ENCODE assay signal across 8 cellular contexts in genomic region chr10:121669840-121670239, GRCh38.
DNase-seq lines count a peak whose midpoint lies in the region; ATAC-seq, FAIRE-seq and TF ChIP-seq lines count a peak whose summit lies in the region.
"Not testable (repeated sequence)": the region's sequence is repeated elsewhere in the genome, so short reads cannot be mapped to it uniquely, and the experiment has no call there.

No MANE protein-coding gene starts in this region.

- FAIRE-seq in A549 (lab: Jason Lieb, UNC); K562 (lab: Jason Lieb, UNC); HepG2 (lab: Jason Lieb, UNC): not testable (repeated sequence)

- H3K18ac ChIP-seq in IMR-90 (ENCODE audit: low read depth, low read length): not testable (repeated sequence)

- H3K9me3 Mint-ChIP-seq in neural crest cell: not testable (repeated sequence)

- TF ChIP-seq EP300 in A549 (IDR thresholded peaks at IDR 0.05); K562 (IDR thresholded peaks at IDR 0.05; ENCODE audit: low read length); esophagus muscularis mucosa (IDR thresholded peaks at IDR 0.05); HepG2 (IDR thresholded peaks at IDR 0.05; ENCODE audit: low read depth in 2 of 2, low read length in 2 of 2); HepG2 (CRISPR knock-in tag; IDR thresholded peaks at IDR 0.05; ENCODE audit: borderline replicate concordance): not testable (repeated sequence)

- not testable (repeated sequence) for H3K56ac ChIP-seq in IMR-90 (ENCODE audit: extremely low read depth, insufficient read depth, low read length)

- H3K36me3 Mint-ChIP-seq in neural crest cell (ENCODE audit: low read depth): not testable (repeated sequence)

- peak overlapping the region; percentile 44 for H3K27ac Mint-ChIP-seq in neural crest cell (ENCODE audit: unreplicated experiment)

- TF ChIP-seq POLR2A in A549 (IDR thresholded peaks at IDR 0.05; ENCODE audit: low read length); IMR-90 (IDR thresholded peaks at IDR 0.05; ENCODE audit: low read depth, low read length); K562 (conservative IDR thresholded peaks at IDR 0.05); esophagus muscularis mucosa (IDR thresholded peaks at IDR 0.05; ENCODE audit: low read depth); HepG2 (IDR thresholded peaks at IDR 0.05; ENCODE audit: insufficient read depth in 1 of 2, low read depth in 2 of 2, low read length in 2 of 2): not testable (repeated sequence)

- not testable (repeated sequence) for TF ChIP-seq RAD21 in A549 (conservative IDR thresholded peaks at IDR 0.05 in 1 of 2, IDR thresholded peaks at IDR 0.05 in 1 of 2); IMR-90 (IDR thresholded peaks at IDR 0.05; ENCODE audit: low read length); K562 (CRISPR knock-in tag; conservative IDR thresholded peaks at IDR 0.05 in 1 of 2, IDR thresholded peaks at IDR 0.05 in 1 of 2); HepG2 (CRISPR knock-in tag; IDR thresholded peaks at IDR 0.05)

- H4K5ac ChIP-seq in IMR-90 (ENCODE audit: low read depth, low read length): not testable (repeated sequence)

- not testable (repeated sequence) for DNase-seq in A549 (ENCODE audit: low read depth in 1 of 2, low spot score in 1 of 2); IMR-90; K562 (ENCODE audit: extremely low read depth in 1 of 4, low spot score in 3 of 4); esophagus muscularis mucosa (ENCODE audit: extremely low spot score); HepG2 (ENCODE audit: low spot score); neural crest cell (ENCODE audit: low read depth, low spot score)

- not testable (repeated sequence) for H3K14ac ChIP-seq in IMR-90 (replicated peaks; ENCODE audit: low read depth, low read length)

- H3K79me1 ChIP-seq in IMR-90 (ENCODE audit: low read depth in 1 of 2, low read length in 2 of 2): not testable (repeated sequence)

- H3K27me3 ChIP-seq in BLaER1 treated with 17β-estradiol and CSF1 and Interleukin-3, amounts not matched to agents 10 nM and 100 nM: peaks cover 0 to 16% (median 0%) of the 10 kb centered on the region in 11 experiments; a peak in 3 of 22 replicates
- not testable (repeated sequence) for H3K27me3 ChIP-seq in IMR-90 (ENCODE audit: control insufficient read depth, insufficient read depth, low read length); esophagus muscularis mucosa; HepG2 (ENCODE audit: control insufficient read depth in 1 of 2, insufficient read depth in 2 of 2, low read length in 2 of 2); stomach smooth muscle (ENCODE audit: control insufficient read depth in 1 of 2, insufficient read depth in 2 of 2, low read length in 2 of 2)
- peaks cover 0 to 17% of the 10 kb centered on the region in 2 experiments; a peak in 2 of 5 replicates for H3K27me3 ChIP-seq in K562 (ENCODE audit: control insufficient read depth in 2 of 2, insufficient read depth in 2 of 2, low read length in 2 of 2)

- intact Hi-C loops in IMR-90 (cut with micrococcal nuclease); K562 (cut with micrococcal nuclease); HepG2 (cut with micrococcal nuclease; ENCODE audit: unreplicated experiment): not testable (repeated sequence)
- intact Hi-C loops in esophagus muscularis mucosa (cut with DNase I): loop anchor here (5.0 kb wide), 1 partner anchor 63 kb away; no protein-coding TSS in a partner anchor

- not testable (repeated sequence) for H3K23ac ChIP-seq in IMR-90 (ENCODE audit: low read depth, low read length)

- H3K4me1 ChIP-seq in A549; IMR-90 (ENCODE audit: control insufficient read depth, insufficient read depth, low read length); K562 (replicated peaks in 1 of 2; ENCODE audit: control insufficient read depth in 2 of 2, insufficient read depth in 2 of 2, low read length in 2 of 2); HepG2 (ENCODE audit: insufficient read depth, low read length): not testable (repeated sequence)
- peaks cover 19 to 61% (median 43%) of the 10 kb centered on the region in 10 experiments for H3K4me1 ChIP-seq in BLaER1 treated with 17β-estradiol and CSF1 and Interleukin-3, amounts not matched to agents 10 nM and 100 nM
- peaks cover 16 to 36% (median 24%) of the 10 kb centered on the region in 4 donors for H3K4me1 ChIP-seq in esophagus muscularis mucosa
- H3K4me1 ChIP-seq in stomach smooth muscle (ENCODE audit: control insufficient read depth, insufficient read depth, low read length): peaks cover 31% of the 10 kb centered on the region

- not testable (repeated sequence) for H2BK20ac ChIP-seq in IMR-90 (ENCODE audit: low read depth, low read length)

- CTCF ChIA-PET in A549 (lab: Yijun Ruan, JAX); IMR-90 (lab: Yijun Ruan, JAX); K562 (lab: Yijun Ruan, JAX; ENCODE audit: low intra/inter-chr PET ratio); HepG2 (lab: Yijun Ruan, JAX; ENCODE audit: low intra/inter-chr PET ratio, low total read pairs): not testable (repeated sequence)

- WGBS in A549 (ENCODE audit: missing lambda C conversion rate): 64% methylated on average over 7 of the region's 7 CpGs
- WGBS in IMR-90 (ENCODE audit: extremely low coverage in 2 of 2, insufficient read length in 1 of 2), 2 experiments: no CpG with 5 or more reads among the region's 7 CpGs
- WGBS in K562 (ENCODE audit: insufficient coverage, low coverage, missing lambda C conversion rate): 9% methylated on average over 4 of the region's 7 CpGs
- WGBS in esophagus muscularis mucosa: 95% methylated on average over 7 of the region's 7 CpGs
- WGBS in HepG2 (ENCODE audit: low lambda C conversion rate): 75% methylated on average over 7 of the region's 7 CpGs

- not testable (repeated sequence) for ATAC-seq in A549; IMR-90 (ENCODE audit: low read depth); K562; HepG2

- not testable (repeated sequence) for H3K36me3 ChIP-seq in BLaER1 treated with 17β-estradiol and CSF1 and Interleukin-3, amounts not matched to agents 10 nM and 100 nM; IMR-90 (ENCODE audit: control insufficient read depth, insufficient read depth, low read length); K562 (ENCODE audit: control insufficient read depth, insufficient read depth, low read length); esophagus muscularis mucosa; HepG2 (replicated peaks in 1 of 2; ENCODE audit: control insufficient read depth in 1 of 2, insufficient read depth in 2 of 2, low read length in 2 of 2); stomach smooth muscle (ENCODE audit: control insufficient read depth in 2 of 2, insufficient read depth in 2 of 2, low read length in 2 of 2)

- H2BK15ac ChIP-seq in IMR-90 (ENCODE audit: low read depth, low read length): not testable (repeated sequence)

- in situ Hi-C loops in IMR-90 (cut with MboI; ENCODE audit: low sequenced_read_pairs); K562 (cut with MboI); HepG2 (cut with HindIII; ENCODE audit: extremely low pct_ligation_motif_present, low pct_unique_long_range_greater_than_20kb): not testable (repeated sequence)

- not testable (repeated sequence) for H3K9me1 ChIP-seq in IMR-90 (ENCODE audit: insufficient read depth, low read length); K562 (ENCODE audit: control insufficient read depth, insufficient read depth, low read length)

- not testable (repeated sequence) for H2BK5ac ChIP-seq in IMR-90 (ENCODE audit: low read depth, low read length, poor library complexity, severe bottlenecking)

- H3K4me3 Mint-ChIP-seq in neural crest cell: not testable (repeated sequence)

- POLR2A ChIA-PET in A549 (lab: Yijun Ruan, JAX); IMR-90 (lab: Charles Lee; ENCODE audit: unreplicated experiment); K562 (lab: Yijun Ruan, JAX); HepG2 (lab: Yijun Ruan, JAX): not testable (repeated sequence)

- not testable (repeated sequence) for H3K79me2 ChIP-seq in K562 (ENCODE audit: control insufficient read depth, insufficient read depth, low read length); HepG2 (ENCODE audit: insufficient read depth, low read length)

- TF ChIP-seq CTCF in A549 (IDR thresholded peaks at IDR 0.05); IMR-90 (conservative IDR thresholded peaks at IDR 0.05; ENCODE audit: low read depth, low read length); K562 (IDR thresholded peaks at IDR 0.05 in 2 of 3, conservative IDR thresholded peaks at IDR 0.05 in 1 of 3; ENCODE audit: insufficient read depth in 2 of 3, low read depth in 1 of 3, low read length in 3 of 3); esophagus muscularis mucosa (IDR thresholded peaks at IDR 0.05); HepG2 (CRISPR knock-in tag; IDR thresholded peaks at IDR 0.05); neural crest cell (conservative IDR thresholded peaks at IDR 0.05): not testable (repeated sequence)

- not testable (repeated sequence) for H3K27ac ChIP-seq in A549; BLaER1 treated with 17β-estradiol and CSF1 and Interleukin-3, amounts not matched to agents 10 nM and 100 nM; IMR-90 (ENCODE audit: insufficient read depth, low read length); K562 (ENCODE audit: extremely low read depth, low read depth, low read length); HepG2 (ENCODE audit: extremely low read length, insufficient read depth, low read length)
- H3K27ac ChIP-seq in esophagus muscularis mucosa (replicated peaks in 1 of 4) (peak overlapping the region; percentile 83 to 91 (median 90)), stomach smooth muscle (ENCODE audit: low read length) (peak overlapping the region; percentile 84)

- not testable (repeated sequence) for H4K20me1 ChIP-seq in BLaER1 treated with 17β-estradiol and CSF1 and Interleukin-3, amounts not matched to agents 10 nM and 100 nM; IMR-90 (ENCODE audit: insufficient read depth, low read length); K562 (replicated peaks; ENCODE audit: control insufficient read depth, insufficient read depth, low read length); HepG2 (ENCODE audit: insufficient read depth, low read length)

- dilution Hi-C loops in IMR-90 (cut with HindIII; ENCODE audit: low sequenced_read_pairs, unreplicated experiment): not testable (repeated sequence)

- not testable (repeated sequence) for H2AFZ ChIP-seq in IMR-90 (replicated peaks; ENCODE audit: low read length, poor library complexity); K562 (ENCODE audit: low read depth, low read length); HepG2 (ENCODE audit: low read length)

- not testable (repeated sequence) for H2BK120ac ChIP-seq in IMR-90 (ENCODE audit: low read depth, low read length)

- not testable (repeated sequence) for H3K9ac ChIP-seq in BLaER1 treated with 17β-estradiol and CSF1 and Interleukin-3, amounts not matched to agents 10 nM and 100 nM; IMR-90 (ENCODE audit: low read depth, low read length); K562 (ENCODE audit: insufficient read depth in 1 of 2, low read depth in 2 of 2, low read length in 2 of 2); HepG2 (ENCODE audit: insufficient read depth, low read depth, low read length); stomach smooth muscle (ENCODE audit: low read length in 2 of 2)

- not testable (repeated sequence) for H4K91ac ChIP-seq in IMR-90 (ENCODE audit: insufficient read depth, low read depth, low read length)

- not testable (repeated sequence) for H3K4me2 ChIP-seq in A549; IMR-90 (ENCODE audit: low read depth, low read length); K562 (ENCODE audit: insufficient read depth, low read length); HepG2 (ENCODE audit: low read depth, low read length)
- H3K4me2 ChIP-seq in BLaER1 treated with 17β-estradiol and CSF1 and Interleukin-3, amounts not matched to agents 10 nM and 100 nM: peak overlapping the region in 9 of 11 experiments; percentile 68 to 93 (median 84); a peak in 19 of 22 replicates

- not testable (repeated sequence) for BruUV-seq in IMR-90 (replicated peaks; lab: Mats Ljungman, UMichigan); K562 (replicated peaks; lab: Mats Ljungman, UMichigan); HepG2 (replicated peaks; lab: Mats Ljungman, UMichigan)

- not testable (repeated sequence) for H3K27me3 Mint-ChIP-seq in neural crest cell (ENCODE audit: low read depth)

- H4K8ac ChIP-seq in IMR-90 (ENCODE audit: low read depth in 2 of 2, low read length in 2 of 2): not testable (repeated sequence)

- H2AK5ac ChIP-seq in IMR-90 (ENCODE audit: low read depth, low read length): not testable (repeated sequence)

- H3K4me1 Mint-ChIP-seq in neural crest cell: peaks cover 25% of the 10 kb centered on the region

- not testable (repeated sequence) for H3K4ac ChIP-seq in IMR-90 (ENCODE audit: low read depth, low read length)

- H3K9me3 ChIP-seq in A549; IMR-90 (ENCODE audit: control insufficient read depth, insufficient read depth, low read length); K562 (replicated peaks; ENCODE audit: control insufficient read depth, insufficient read depth, low read depth, low read length); esophagus muscularis mucosa; HepG2 (ENCODE audit: low read length); stomach smooth muscle (ENCODE audit: control insufficient read depth in 2 of 2, low read length in 2 of 2): not testable (repeated sequence)
- peaks cover 4 to 15% (median 9%) of the 10 kb centered on the region in 11 experiments; a peak in 17 of 22 replicates for H3K9me3 ChIP-seq in BLaER1 treated with 17β-estradiol and CSF1 and Interleukin-3, amounts not matched to agents 10 nM and 100 nM (replicated peaks in 1 of 11)

- not testable (repeated sequence) for H3K4me3 ChIP-seq in A549; BLaER1 treated with 17β-estradiol and CSF1 and Interleukin-3, amounts not matched to agents 10 nM and 100 nM; IMR-90 (ENCODE audit: insufficient read depth, low read depth, low read length); K562; esophagus muscularis mucosa; HepG2 (replicated peaks in 1 of 3; ENCODE audit: insufficient read depth in 1 of 3, low read depth in 2 of 3, low read length in 3 of 3); stomach smooth muscle (ENCODE audit: low read length in 2 of 2)

- not testable (repeated sequence) for H2AK9ac ChIP-seq in IMR-90 (replicated peaks; ENCODE audit: low read depth, low read length, poor library complexity)
